Comparison of ENCODE assay signal across 8 cellular contexts in genomic region chr15:53197426-53197839, GRCh38.
DNase-seq lines count a peak whose midpoint lies in the region; ATAC-seq, FAIRE-seq and TF ChIP-seq lines count a peak whose summit lies in the region.

No MANE protein-coding gene starts in this region.

- TF ChIP-seq CTCF in Calu3 (IDR thresholded peaks at IDR 0.05; ENCODE audit: unreplicated experiment) (peak; percentile 90), OCI-LY3 (IDR thresholded peaks at IDR 0.05; ENCODE audit: low read depth, low read length) (peak; percentile 83), astrocyte (IDR thresholded peaks at IDR 0.05; ENCODE audit: insufficient read depth, low read depth, low read length) (peak; percentile 67)

- H3K9ac ChIP-seq in OCI-LY3 (ENCODE audit: low read length) (no peak overlapping the region), astrocyte (ENCODE audit: low read length) (no peak overlapping the region)

- intact Hi-C loops in Calu3 (cut with micrococcal nuclease; ENCODE audit: unreplicated experiment): loop anchor here (1.0 to 5.0 kb wide), 3 partner anchors 125 to 520 kb away; no protein-coding TSS in a partner anchor

- peak overlapping the region; percentile 47 for H3K4me3 ChIP-seq in OCI-LY3 (ENCODE audit: low read length)
- H3K4me3 ChIP-seq in astrocyte (ENCODE audit: insufficient read depth, low read depth, low read length): no peak overlapping the region

- H3K9me3 Mint-ChIP-seq in Calu3 (ENCODE audit: low read depth, unreplicated experiment): peaks cover under 1% of the 10 kb centered on the region
- no peaks in the 10 kb centered on the region for H3K9me3 Mint-ChIP-seq in astrocyte (ENCODE audit: unreplicated experiment)

- H3K36me3 ChIP-seq in OCI-LY3 (replicated peaks; ENCODE audit: low read depth, low read length): no peaks in the 10 kb centered on the region
- H3K36me3 ChIP-seq in astrocyte (ENCODE audit: insufficient read depth, low read length): no peaks in the 10 kb centered on the region

- H4K20me1 ChIP-seq in OCI-LY3 (ENCODE audit: insufficient read depth, low read length) (no peaks in the 10 kb centered on the region), astrocyte (ENCODE audit: insufficient read depth, low read length) (no peaks in the 10 kb centered on the region)

- ATAC-seq in GM19455 (IDR thresholded peaks at IDR 0.05; ENCODE audit: unreplicated experiment): peak; percentile 85
- no peak for ATAC-seq in HG02840 (IDR thresholded peaks at IDR 0.05; ENCODE audit: low FRiP score, unreplicated experiment)

- H3K27ac ChIP-seq in OCI-LY3 (ENCODE audit: low read length): no peak overlapping the region
- no peak overlapping the region for H3K27ac ChIP-seq in astrocyte (ENCODE audit: low read depth, low read length)

- no peak for TF ChIP-seq EP300 in Ishikawa (IDR thresholded peaks at IDR 0.05; ENCODE audit: borderline replicate concordance)

- DNase-seq in Calu3: peak; percentile 78
- DNase-seq in astrocyte (ENCODE audit: low read depth): peak; percentile 3
- DNase-seq in iPS DF 4.7 (ENCODE audit: extremely low read depth, low spot score): peak; percentile 33
- peak; percentile 65 for DNase-seq in stimulated activated CD4-positive, alpha-beta T cell treated with anti-CD3 and anti-CD28 coated beads, Interleukin-15, amount 100 ng/mL, for 24 hours

- H3K27me3 ChIP-seq in OCI-LY3 (ENCODE audit: low read depth, low read length) (peaks cover 22% of the 10 kb centered on the region), astrocyte (ENCODE audit: insufficient read depth, low read length) (peaks cover 10% of the 10 kb centered on the region)

- H3K27ac Mint-ChIP-seq in Calu3 (ENCODE audit: unreplicated experiment) (no peak overlapping the region), astrocyte (ENCODE audit: unreplicated experiment) (no peak overlapping the region)

- H3K27me3 Mint-ChIP-seq in Calu3 (ENCODE audit: unreplicated experiment) (no peaks in the 10 kb centered on the region), astrocyte (ENCODE audit: low read depth, unreplicated experiment) (peaks cover 52% of the 10 kb centered on the region)

- H3K9me3 ChIP-seq in OCI-LY3 (ENCODE audit: insufficient read depth, low read length) (no peaks in the 10 kb centered on the region), astrocyte (ENCODE audit: insufficient read depth, low read depth, low read length) (no peaks in the 10 kb centered on the region)

- TF ChIP-seq RAD21 in Ishikawa (IDR thresholded peaks at IDR 0.05; ENCODE audit: low read depth): peak; percentile 62

- no TSS peak for BruUV-seq in Calu3 (replicated peaks; lab: Mats Ljungman, UMichigan)

- peak overlapping the region; percentile 40 for H3K4me3 Mint-ChIP-seq in Calu3 (ENCODE audit: low read depth, unreplicated experiment)
- H3K4me3 Mint-ChIP-seq in astrocyte (ENCODE audit: unreplicated experiment): no peak overlapping the region

- peak overlapping the region; percentile 63 for H3K4me2 ChIP-seq in OCI-LY3 (ENCODE audit: low read length)
- H3K4me2 ChIP-seq in astrocyte (ENCODE audit: low read length): peak overlapping the region; percentile 39

- H3K4me1 Mint-ChIP-seq in Calu3 (ENCODE audit: low read depth, unreplicated experiment) (no peaks in the 10 kb centered on the region), astrocyte (ENCODE audit: low read depth, unreplicated experiment) (no peaks in the 10 kb centered on the region)

- no peak for FAIRE-seq in astrocyte (lab: Jason Lieb, UNC)

- no peaks in the 10 kb centered on the region for H3K79me2 ChIP-seq in OCI-LY3 (ENCODE audit: low read length)
- no peaks in the 10 kb centered on the region for H3K79me2 ChIP-seq in astrocyte (ENCODE audit: insufficient read depth, low read length)

- H2AFZ ChIP-seq in OCI-LY3 (ENCODE audit: low read depth, low read length): no peak overlapping the region
- H2AFZ ChIP-seq in astrocyte (ENCODE audit: low read depth, low read length): peak overlapping the region; percentile 14

- H3K4me1 ChIP-seq in OCI-LY3 (ENCODE audit: low read length): peaks cover 13% of the 10 kb centered on the region
- no peaks in the 10 kb centered on the region for H3K4me1 ChIP-seq in astrocyte (ENCODE audit: insufficient read depth, low read length)

- CTCF ChIA-PET in Calu3 (lab: Charles Lee): interaction anchor here (0.9 kb wide), 1 partner anchor 125 kb away, joined by 3 read pairs; no protein-coding TSS in a partner anchor

- H3K36me3 Mint-ChIP-seq in Calu3 (ENCODE audit: insufficient read depth, unreplicated experiment): no peaks in the 10 kb centered on the region
- no peaks in the 10 kb centered on the region for H3K36me3 Mint-ChIP-seq in astrocyte (ENCODE audit: low read depth, unreplicated experiment)

TF ChIP-seq in Ishikawa, 13 proteins besides CTCF, POLR2A, EP300 and RAD21:
- TF ChIP-seq USF1 (IDR thresholded peaks at IDR 0.05): peak; percentile 51; the same call in 1 of the 2 replicates
- TF ChIP-seq TEAD4 (IDR thresholded peaks at IDR 0.05): peak; percentile 79
- TF ChIP-seq YY1 (IDR thresholded peaks at IDR 0.05; ENCODE audit: low read depth): no peak
- no peak for TF ChIP-seq NFIC (IDR thresholded peaks at IDR 0.05)
- TF ChIP-seq, protein P1, sequence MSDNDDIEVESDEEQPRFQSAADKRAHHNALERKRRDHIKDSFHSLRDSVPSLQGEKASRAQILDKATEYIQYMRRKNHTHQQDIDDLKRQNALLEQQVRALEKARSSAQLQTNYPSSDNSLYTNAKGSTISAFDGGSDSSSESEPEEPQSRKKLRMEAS (IDR thresholded peaks at IDR 0.05): peak; percentile 62; the same call in 1 of the 2 replicates
- TF ChIP-seq, protein P2, sequence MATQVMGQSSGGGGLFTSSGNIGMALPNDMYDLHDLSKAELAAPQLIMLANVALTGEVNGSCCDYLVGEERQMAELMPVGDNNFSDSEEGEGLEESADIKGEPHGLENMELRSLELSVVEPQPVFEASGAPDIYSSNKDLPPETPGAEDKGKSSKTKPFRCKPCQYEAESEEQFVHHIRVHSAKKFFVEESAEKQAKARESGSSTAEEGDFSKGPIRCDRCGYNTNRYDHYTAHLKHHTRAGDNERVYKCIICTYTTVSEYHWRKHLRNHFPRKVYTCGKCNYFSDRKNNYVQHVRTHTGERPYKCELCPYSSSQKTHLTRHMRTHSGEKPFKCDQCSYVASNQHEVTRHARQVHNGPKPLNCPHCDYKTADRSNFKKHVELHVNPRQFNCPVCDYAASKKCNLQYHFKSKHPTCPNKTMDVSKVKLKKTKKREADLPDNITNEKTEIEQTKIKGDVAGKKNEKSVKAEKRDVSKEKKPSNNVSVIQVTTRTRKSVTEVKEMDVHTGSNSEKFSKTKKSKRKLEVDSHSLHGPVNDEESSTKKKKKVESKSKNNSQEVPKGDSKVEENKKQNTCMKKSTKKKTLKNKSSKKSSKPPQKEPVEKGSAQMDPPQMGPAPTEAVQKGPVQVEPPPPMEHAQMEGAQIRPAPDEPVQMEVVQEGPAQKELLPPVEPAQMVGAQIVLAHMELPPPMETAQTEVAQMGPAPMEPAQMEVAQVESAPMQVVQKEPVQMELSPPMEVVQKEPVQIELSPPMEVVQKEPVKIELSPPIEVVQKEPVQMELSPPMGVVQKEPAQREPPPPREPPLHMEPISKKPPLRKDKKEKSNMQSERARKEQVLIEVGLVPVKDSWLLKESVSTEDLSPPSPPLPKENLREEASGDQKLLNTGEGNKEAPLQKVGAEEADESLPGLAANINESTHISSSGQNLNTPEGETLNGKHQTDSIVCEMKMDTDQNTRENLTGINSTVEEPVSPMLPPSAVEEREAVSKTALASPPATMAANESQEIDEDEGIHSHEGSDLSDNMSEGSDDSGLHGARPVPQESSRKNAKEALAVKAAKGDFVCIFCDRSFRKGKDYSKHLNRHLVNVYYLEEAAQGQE (IDR thresholded peaks at IDR 0.05; ENCODE audit: low read depth): no peak
- no peak for TF ChIP-seq CREB1 (IDR thresholded peaks at IDR 0.05; ENCODE audit: low read depth)
TF ChIP-seq in Ishikawa: peak in this region for 3.

Comparison
In these comparisons a context has a peak if more than half of its experiments do, and no peak if none do; other contexts are left out.
1. DNase-seq: peak in every context shown above with its lines; median percentile 78 in Calu3; 65 in stimulated activated CD4-positive, alpha-beta T cell treated with anti-CD3 and anti-CD28 coated beads, Interleukin-15, amount 100 ng/mL, for 24 hours; 33 in iPS DF 4.7; 3 in astrocyte.